Comparison of ENCODE assay signal across 24 cellular contexts in genomic region chr7:47827321-47827720, GRCh38.
A peak's percentile ranks its signal among the peaks of the same experiment; 100 is the strongest.
DNase-seq lines count a peak whose midpoint lies in the region; ATAC-seq, FAIRE-seq and TF ChIP-seq lines count a peak whose summit lies in the region.
"Had no signal": no experiment of that assay in that cellular context is flagged by ENCODE, and none has a peak within 500 bp of the region (broad histone marks: within the 10 kb centered on the region; RNA-seq: fewer than 3 reads in every experiment).

No MANE protein-coding gene starts in this region.

- no peak for FAIRE-seq in pancreas (lab: Jason Lieb, UNC)
- FAIRE-seq: GM12891, HepG2 had no signal

- no peaks in the 10 kb centered on the region for H3K27me3 ChIP-seq in Panc1 (ENCODE audit: control insufficient read depth, insufficient read depth, low read length)
- H3K27me3 ChIP-seq in pancreas = no peaks in the 10 kb centered on the region

- POLR2A ChIA-PET in Panc1 (lab: Charles Lee) = no interaction called here

- H3K9me3 Mint-ChIP-seq in activated naive CD8-positive, alpha-beta T cell treated with anti-CD3 and anti-CD28 coated beads for 36 hours = no peaks in the 10 kb centered on the region
- H3K9me3 Mint-ChIP-seq: activated CD4-positive, alpha-beta memory T cell treated with anti-CD3 and anti-CD28 coated beads for 36 hours; activated T-helper 2 cell treated with anti-CD3 and anti-CD28 coated beads, Interferon-gamma antibody, Interleukin-2, Interleukin-4, amounts not matched to agents 10 μg/mL and 5 μg/mL and 100 μg/mL, durations not matched to agents 14 hours and 24 hours and 36 hours; nephron had no signal

- H3K27me3 Mint-ChIP-seq in activated naive CD8-positive, alpha-beta T cell treated with anti-CD3 and anti-CD28 coated beads for 36 hours = no peaks in the 10 kb centered on the region
- H3K27me3 Mint-ChIP-seq: activated CD4-positive, alpha-beta memory T cell treated with anti-CD3 and anti-CD28 coated beads for 36 hours had no signal

- DNase-seq in COLO829 (ENCODE audit: low spot score) (peak; percentile 95), Panc1 (ENCODE audit: low read depth, low spot score) (no peak), pancreas (peak in 3 of 6 donors; percentile 54 to 58 (median 55)), NCI-H1105 (lab: John Stamatoyannopoulos, UW) (no peak), KG1 (lab: John Stamatoyannopoulos, UW) (no peak)
- no peak for DNase-seq in activated naive CD8-positive, alpha-beta T cell treated with anti-CD3 and anti-CD28 coated beads for 36 hours
- DNase-seq: activated CD4-positive, alpha-beta memory T cell treated with anti-CD3 and anti-CD28 coated beads for 36 hours; activated CD8-positive, alpha-beta memory T cell treated with anti-CD3 and anti-CD28 coated beads, Interleukin-2, amount 50 U/mL, for 48 hours; effector memory CD4-positive, alpha-beta T cell; foreskin melanocyte; HCEC 1CT; mucosa of descending colon; NCI-H2081; NCI-H226; NCI-H774; SHP77; stimulated activated CD4-positive, alpha-beta T cell treated with anti-CD3 and anti-CD28 coated beads, Interleukin-2, amount 100 ng/mL, for 24 hours had no signal

- H3K4me3 Mint-ChIP-seq in activated naive CD8-positive, alpha-beta T cell treated with anti-CD3 and anti-CD28 coated beads for 36 hours = no peak overlapping the region
- H3K4me3 Mint-ChIP-seq: activated CD4-positive, alpha-beta memory T cell treated with anti-CD3 and anti-CD28 coated beads for 36 hours had no signal

- no peak overlapping the region for H3K27ac Mint-ChIP-seq in activated naive CD8-positive, alpha-beta T cell treated with anti-CD3 and anti-CD28 coated beads for 36 hours
- H3K27ac Mint-ChIP-seq: activated CD4-positive, alpha-beta memory T cell treated with anti-CD3 and anti-CD28 coated beads for 36 hours; activated T-helper 2 cell treated with anti-CD3 and anti-CD28 coated beads, Interferon-gamma antibody, Interleukin-2, Interleukin-4, amounts not matched to agents 10 μg/mL and 5 μg/mL and 100 μg/mL, durations not matched to agents 14 hours and 24 hours and 36 hours; progenitor cell of endocrine pancreas had no signal

- H3K4me1 ChIP-seq in Panc1 (ENCODE audit: control insufficient read depth, insufficient read depth, low read length) = peaks cover 10% of the 10 kb centered on the region; the same call in 1 of the 2 replicates
- H3K4me1 ChIP-seq in pancreas = no peaks in the 10 kb centered on the region

- WGBS in pancreas, 2 donors = 64 to 75% methylated on average over 9 of the region's 9 CpGs

- H3K36me3 ChIP-seq in Panc1 (ENCODE audit: control insufficient read depth, insufficient read depth, low read length) = no peaks in the 10 kb centered on the region
- H3K36me3 ChIP-seq in pancreas = no peaks in the 10 kb centered on the region

- in situ Hi-C loops in Panc1 (cut with HindIII; ENCODE audit: low pct_unique_long_range_greater_than_20kb, low sequenced_read_pairs) = no loop called here

- no peak overlapping the region for H3K4me3 ChIP-seq in Panc1 (ENCODE audit: low read depth in 2 of 2, low read length in 2 of 2)
- no peak overlapping the region for H3K4me3 ChIP-seq in pancreas
- H3K4me3 ChIP-seq: mucosa of descending colon, skin epidermis had no signal

- H3K9me3 ChIP-seq in Panc1 (ENCODE audit: control insufficient read depth, insufficient read depth, low read depth, low read length) (no peaks in the 10 kb centered on the region), pancreas (no peaks in the 10 kb centered on the region)
- H3K9me3 ChIP-seq: mucosa of descending colon had no signal

- no peak for ATAC-seq in Panc1
- ATAC-seq in esophagus mucosa = peak; percentile 20
- ATAC-seq in pancreas = peak; percentile 49 to 89 (median 81)
- ATAC-seq: HepG2, mucosa of descending colon had no signal

- H3K36me3 Mint-ChIP-seq in activated naive CD8-positive, alpha-beta T cell treated with anti-CD3 and anti-CD28 coated beads for 36 hours = no peaks in the 10 kb centered on the region
- H3K36me3 Mint-ChIP-seq: activated CD4-positive, alpha-beta memory T cell treated with anti-CD3 and anti-CD28 coated beads for 36 hours had no signal

- BruUV-seq in Panc1 (replicated peaks; lab: Mats Ljungman, UMichigan) = no TSS peak

- CTCF ChIA-PET in Panc1 (lab: Charles Lee) = no interaction called here

- H3K4me1 Mint-ChIP-seq in activated naive CD8-positive, alpha-beta T cell treated with anti-CD3 and anti-CD28 coated beads for 36 hours = no peaks in the 10 kb centered on the region

- intact Hi-C loops in Panc1 (cut with micrococcal nuclease; ENCODE audit: unreplicated experiment) = no loop called here
- intact Hi-C loops in pancreas (cut with DNase I) = no loop called here

- TF ChIP-seq CTCF in Panc1 (IDR thresholded peaks at IDR 0.05) (no peak), pancreas (IDR thresholded peaks at IDR 0.05) (no peak)

- H3K27ac ChIP-seq in Panc1 (ENCODE audit: low read length) = peak overlapping the region; percentile 49; the same call in 1 of the 2 replicates
- H3K27ac ChIP-seq in pancreas = no peak overlapping the region
- H3K27ac ChIP-seq: skin epidermis had no signal
